Comparison of ENCODE assay signal across 20 cellular contexts in genomic region chr7:78427209-78427608, GRCh38.
DNase-seq lines count a peak whose midpoint lies in the region; ATAC-seq and TF ChIP-seq lines count a peak whose summit lies in the region.
"Had no signal": no experiment of that assay in that cellular context is flagged by ENCODE, and none has a peak within 500 bp of the region (broad histone marks: within the 10 kb centered on the region; RNA-seq: fewer than 3 reads in every experiment).

No MANE protein-coding gene starts in this region.

- H3K9me3 Mint-ChIP-seq in natural killer cell, result peaks cover 10 to 11% of the 10 kb centered on the region in 2 donors

- H3K27me3 Mint-ChIP-seq in natural killer cell (ENCODE audit: low read depth in 2 of 2), result no peaks in the 10 kb centered on the region

- H3K4me3 ChIP-seq in ACC112 (ENCODE audit: low read depth, low read length), result peak overlapping the region; percentile 57
- H3K4me3 ChIP-seq: right atrium auricular region, upper lobe of left lung had no signal

- no peak overlapping the region for H3K27ac ChIP-seq in ACC112 (ENCODE audit: low read depth, low read length)
- H3K27ac ChIP-seq in RWPE1, result no peak overlapping the region
- H3K27ac ChIP-seq: right atrium auricular region, upper lobe of left lung had no signal

- no peak for DNase-seq in RWPE1 (ENCODE audit: low spot score)
- no peak for DNase-seq in HT-29 (ENCODE audit: low spot score)
- DNase-seq in activated CD4-positive, alpha-beta T cell treated with anti-CD3 and anti-CD28 coated beads, Interleukin-2, amount 50 U/mL, for 1 hour, result no peak
- no peak for DNase-seq in natural killer cell
- DNase-seq: 8988T; activated CD4-positive, CD25-positive, alpha-beta regulatory T cell treated with anti-CD3 and anti-CD28 coated beads, Interleukin-2, amount 50 U/mL, for 72 hours; activated CD8-positive, alpha-beta memory T cell treated with anti-CD3 and anti-CD28 coated beads for 24 hours; activated naive CD4-positive, alpha-beta T cell treated with anti-CD3 and anti-CD28 coated beads for 36 hours; activated T-cell treated with anti-CD3 and anti-CD28 coated beads, Interleukin-2, amount 50 U/mL, for 48 hours; aorta; central memory CD4-positive, alpha-beta T cell; NCI-H1417; NCI-H2171 treated with DMSO at 0.1 percent for 48 hours; occipital lobe; upper lobe of left lung had no signal

- POLR2A ChIA-PET in RWPE1 (lab: Yijun Ruan, JAX; ENCODE audit: low non-redundant PET), result no interaction called here

- H3K27ac Mint-ChIP-seq in natural killer cell, result no peak overlapping the region
- H3K27ac Mint-ChIP-seq: activated naive CD4-positive, alpha-beta T cell treated with anti-CD3 and anti-CD28 coated beads for 36 hours had no signal

- TF ChIP-seq CTCF in RWPE1 (conservative IDR thresholded peaks at IDR 0.05; ENCODE audit: low read depth), result 0 out of 2 replicates have a peak, but pooled peaks have one; percentile 9
- no peak for TF ChIP-seq CTCF in natural killer cell (IDR thresholded peaks at IDR 0.05)

- H2AFZ ChIP-seq in ACC112 (ENCODE audit: low read length, unreplicated experiment), result peak overlapping the region; percentile 77

- no peaks in the 10 kb centered on the region for H3K4me1 Mint-ChIP-seq in natural killer cell

- H3K27me3 ChIP-seq in ACC112 (ENCODE audit: insufficient read depth, low read length), result no peaks in the 10 kb centered on the region
- H3K27me3 ChIP-seq: right atrium auricular region, upper lobe of left lung had no signal

- CTCF ChIA-PET in RWPE1 (lab: Yijun Ruan, JAX), result no interaction called here

- H3K36me3 Mint-ChIP-seq in natural killer cell, result no peaks in the 10 kb centered on the region

- ATAC-seq in GM18867 (IDR thresholded peaks at IDR 0.05; ENCODE audit: unreplicated experiment), result peak; percentile 70
- peak; percentile 62 for ATAC-seq in HG02973 (IDR thresholded peaks at IDR 0.05; ENCODE audit: unreplicated experiment)
- ATAC-seq in HG03097 (IDR thresholded peaks at IDR 0.05; ENCODE audit: low FRiP score, unreplicated experiment), result no peak
- no peak for ATAC-seq in natural killer cell

- H3K4me1 ChIP-seq in ACC112 (ENCODE audit: control insufficient read depth, insufficient read depth, low read length, unreplicated experiment), result peaks cover 4% of the 10 kb centered on the region
- H3K4me1 ChIP-seq: right atrium auricular region, upper lobe of left lung had no signal

- no peak overlapping the region for H3K4me3 Mint-ChIP-seq in natural killer cell
- H3K4me3 Mint-ChIP-seq: activated naive CD4-positive, alpha-beta T cell treated with anti-CD3 and anti-CD28 coated beads for 36 hours had no signal

- intact Hi-C loops in natural killer cell (cut with micrococcal nuclease), result no loop called here

- H3K36me3 ChIP-seq in ACC112 (ENCODE audit: insufficient read depth, low read length), result no peaks in the 10 kb centered on the region
- H3K36me3 ChIP-seq: right atrium auricular region, upper lobe of left lung had no signal

- H3K79me2 ChIP-seq in ACC112 (ENCODE audit: control insufficient read depth, insufficient read depth, low read length, unreplicated experiment), result no peaks in the 10 kb centered on the region

Comparison
In these comparisons a context has a peak if more than half of its experiments do, and no peak if none do; other contexts are left out.
1. ATAC-seq: peak in GM18867 (single experiment) and HG02973 (single experiment); none in HG03097 (single experiment) and natural killer cell (0 of 3).